ENCODE assay signal across 15 cellular contexts in the genomic region with DNA sequence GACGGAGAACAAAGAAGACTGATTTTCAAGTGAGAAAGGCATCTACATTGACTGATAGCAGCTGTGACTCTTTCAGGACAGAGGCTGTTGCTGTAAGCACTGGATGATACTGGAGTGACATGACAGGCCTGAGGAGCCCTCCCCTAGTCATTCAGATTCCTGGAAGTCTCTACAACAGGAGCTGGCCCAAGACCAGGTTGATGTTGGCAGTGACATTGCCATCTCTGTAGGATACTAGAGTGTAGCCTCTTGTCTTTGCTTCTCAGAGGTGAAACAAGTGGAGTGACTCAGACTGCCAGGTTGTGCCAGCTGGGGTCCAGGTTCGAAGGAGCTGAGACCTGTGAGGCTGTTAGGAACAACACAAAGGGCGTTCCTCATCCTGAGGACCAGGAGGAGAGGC. TPM values are rescaled to one million over a fixed set of nuclear protein-coding genes. Genes with fewer than 3 reads are reported as not detected.
DNase-seq lines count a peak whose midpoint lies in the region; TF ChIP-seq lines count a peak whose summit lies in the region.
"Had no signal": no experiment of that assay in that cellular context is flagged by ENCODE, and none has a peak within 500 bp of the region (broad histone marks: within the 10 kb centered on the region; RNA-seq: fewer than 3 reads in every experiment).

No MANE protein-coding gene starts in this region.

- H3K4me3 Mint-ChIP-seq in osteocyte (ENCODE audit: unreplicated experiment) (no peak overlapping the region), type B pancreatic cell (no peak overlapping the region)
- H3K4me3 Mint-ChIP-seq: CD14-positive monocyte; CD4-positive, alpha-beta memory T cell had no signal

- H3K36me3 Mint-ChIP-seq in osteocyte (ENCODE audit: unreplicated experiment), result peaks cover 2% of the 10 kb centered on the region
- no peaks in the 10 kb centered on the region for H3K36me3 Mint-ChIP-seq in type B pancreatic cell
- H3K36me3 Mint-ChIP-seq: CD14-positive monocyte; CD4-positive, alpha-beta memory T cell had no signal

- H3K9me3 Mint-ChIP-seq in osteocyte (ENCODE audit: unreplicated experiment) (no peaks in the 10 kb centered on the region), type B pancreatic cell (peaks cover 4% of the 10 kb centered on the region)

- peaks cover 45% of the 10 kb centered on the region for H3K27me3 Mint-ChIP-seq in osteocyte (ENCODE audit: unreplicated experiment)
- peaks cover 13% of the 10 kb centered on the region for H3K27me3 Mint-ChIP-seq in type B pancreatic cell

- H3K4me1 Mint-ChIP-seq in osteocyte (ENCODE audit: unreplicated experiment), result peaks cover 2% of the 10 kb centered on the region
- peaks cover 12% of the 10 kb centered on the region for H3K4me1 Mint-ChIP-seq in type B pancreatic cell (ENCODE audit: unreplicated experiment)
- H3K4me1 Mint-ChIP-seq: CD14-positive monocyte had no signal

- H3K27ac Mint-ChIP-seq in osteocyte (ENCODE audit: unreplicated experiment), result no peak overlapping the region
- H3K27ac Mint-ChIP-seq in type B pancreatic cell, result no peak overlapping the region
- H3K27ac Mint-ChIP-seq: CD14-positive monocyte had no signal

- TF ChIP-seq CTCF in osteocyte (IDR thresholded peaks at IDR 0.05) (no peak), type B pancreatic cell (conservative IDR thresholded peaks at IDR 0.05) (no peak)

- peak; percentile 37 for DNase-seq in activated CD8-positive, alpha-beta memory T cell treated with anti-CD3 and anti-CD28 coated beads for 24 hours
- DNase-seq in activated CD8-positive, alpha-beta memory T cell treated with anti-CD3 and anti-CD28 coated beads, Interleukin-2, amount 50 U/mL, for 4 hours, result no peak
- peak; percentile 66 for DNase-seq in NCI-H2029 (lab: John Stamatoyannopoulos, UW)
- DNase-seq in osteocyte (ENCODE audit: extremely low spot score, unreplicated experiment), result peak; percentile 63
- peak; percentile 25 for DNase-seq in type B pancreatic cell (ENCODE audit: extremely low spot score, unreplicated experiment)
- DNase-seq in NCI-H524 treated with DMSO at 0.1 percent for 48 hours (lab: John Stamatoyannopoulos, UW), result no peak
- no peak for DNase-seq in NCI-H2107 (lab: John Stamatoyannopoulos, UW)
- DNase-seq: 8988T; CD4-positive, alpha-beta memory T cell; DMS153; DMS79; GDM1; GOT3; H7 had no signal

RNA-seq across cellular contexts. Expression of a gene that starts 44.7 kb away (rescaled TPM):
- total RNA-seq in osteocyte (79.4 and 84.4 TPM in 2 replicates), type B pancreatic cell (ENCODE audit: low replicate concordance) (2.5 and 13.9 TPM in 2 replicates)

Comparison
In these comparisons a context has a peak if more than half of its experiments do, and no peak if none do; other contexts are left out.
1. DNase-seq: peak in activated CD8-positive, alpha-beta memory T cell treated with anti-CD3 and anti-CD28 coated beads for 24 hours (single experiment), NCI-H2029 (single experiment), osteocyte (single experiment) and type B pancreatic cell (single experiment); none in activated CD8-positive, alpha-beta memory T cell treated with anti-CD3 and anti-CD28 coated beads, Interleukin-2, amount 50 U/mL, for 4 hours (single experiment), NCI-H524 treated with DMSO at 0.1 percent for 48 hours (single experiment) and NCI-H2107 (single experiment).